8 cellular contexts compared by ENCODE assay signal in the genomic region with DNA sequence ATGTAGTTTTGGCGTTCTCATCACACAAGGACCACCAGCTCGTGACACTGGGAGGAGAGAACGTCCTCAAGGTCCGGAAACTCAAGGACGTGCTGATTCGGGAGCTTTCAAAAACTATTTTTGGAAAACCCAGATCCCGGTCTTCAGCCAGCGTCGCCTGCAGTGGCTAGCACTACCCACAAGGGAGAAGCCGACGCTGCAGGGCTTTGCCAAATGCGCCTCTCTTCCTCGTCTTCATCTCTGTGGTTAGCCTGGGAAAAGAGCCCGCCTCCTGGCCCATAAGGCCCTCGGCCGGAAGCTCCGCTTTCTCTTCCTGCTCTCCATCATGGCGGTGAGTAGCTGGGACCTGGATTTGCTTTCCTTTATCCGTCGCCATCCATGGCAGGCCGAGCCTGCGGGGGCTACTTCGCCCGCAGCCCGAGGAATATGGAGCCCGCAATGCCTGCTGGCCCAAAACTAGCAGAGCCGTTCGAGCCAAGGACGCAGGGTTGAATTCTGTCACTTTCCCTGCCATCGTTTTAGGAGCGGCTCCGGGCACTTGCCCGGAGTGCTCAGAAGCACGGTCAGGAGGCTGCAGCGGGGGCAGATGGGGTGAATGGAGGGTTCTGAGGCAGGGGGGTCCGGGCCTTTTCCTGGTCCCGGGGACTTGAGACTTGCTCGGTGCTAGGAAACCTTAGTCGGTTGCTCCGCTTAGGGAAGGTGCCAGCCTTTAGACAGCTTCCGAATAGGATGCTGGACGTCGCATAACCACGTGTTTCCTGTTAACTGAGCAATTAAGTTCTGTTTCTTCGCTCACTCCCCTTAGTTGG. TPM values are rescaled to one million over a fixed set of nuclear protein-coding genes. Genes with fewer than 3 reads are reported as not detected.
A peak's percentile ranks its signal among the peaks of the same experiment; 100 is the strongest.
DNase-seq lines count a peak whose midpoint lies in the region; ATAC-seq and TF ChIP-seq lines count a peak whose summit lies in the region.

A gene (plus strand): TSS at position 308 of the 809 bp plus-strand sequence. CDS start 18 bp downstream, at position 326.

- no peak for TF ChIP-seq POLR2A in testis (IDR thresholded peaks at IDR 0.05)

- peak; percentile 88 for DNase-seq in GM06990 (ENCODE audit: extremely low read depth, insufficient read length)
- peak; percentile 84 for DNase-seq in NCI-H1048 (lab: John Stamatoyannopoulos, UW)
- DNase-seq in SKM-1 (lab: John Stamatoyannopoulos, UW; ENCODE audit: unreplicated experiment), result peak; percentile 89
- peak; percentile 84 to 86 for DNase-seq in activated naive CD4-positive, alpha-beta T cell treated with anti-CD3 and anti-CD28 coated beads, Interleukin-2, amount 50 U/mL, for 72 hours (ENCODE audit: low spot score in 2 of 2)
- DNase-seq in glomerular endothelial cell (ENCODE audit: extremely low read depth, low read depth, low spot score), result peak; percentile 85
- peak; percentile 64 for DNase-seq in omental fat pad (ENCODE audit: low spot score)
- DNase-seq in testis, result peak; percentile 98

- intact Hi-C loops in testis (cut with DNase I; ENCODE audit: low total_unique reads), result no loop called here

- H3K36me3 ChIP-seq in GM06990 (ENCODE audit: control insufficient read depth, insufficient read depth, low read length) (peaks cover 21% of the 10 kb centered on the region), testis (ENCODE audit: low read depth, missing control alignments) (no peaks in the 10 kb centered on the region)

- TF ChIP-seq CTCF in GM06990 (IDR thresholded peaks at IDR 0.05; ENCODE audit: insufficient read depth, low read length, poor library complexity, severe bottlenecking) (peak; percentile 86), omental fat pad (IDR thresholded peaks at IDR 0.05) (peak in 1 of 3 donors; percentile 53), testis (IDR thresholded peaks at IDR 0.05) (peak; percentile 78 to 92 (median 84))

- peak within 1 kb of the TSS; percentile 96 to 97 for H3K27ac Mint-ChIP-seq in activated naive CD4-positive, alpha-beta T cell treated with anti-CD3 and anti-CD28 coated beads, Interleukin-2, amount 50 U/mL, for 72 hours

- H3K9me3 ChIP-seq in testis, result no peaks in the 10 kb centered on the region

- H3K4me3 ChIP-seq in GM06990 (replicated peaks; ENCODE audit: low read depth, low read length), result peak within 1 kb of the TSS; percentile 82
- H3K4me3 ChIP-seq in testis, result peak within 1 kb of the TSS; percentile 89 to 90

- ATAC-seq in HG02571 (IDR thresholded peaks at IDR 0.05; ENCODE audit: unreplicated experiment) (peak; percentile 83), omental fat pad (ENCODE audit: low FRiP score) (peak; percentile 100)
- peak; percentile 98 to 99 for ATAC-seq in activated naive CD4-positive, alpha-beta T cell treated with anti-CD3 and anti-CD28 coated beads, Interleukin-2, amount 50 U/mL, for 72 hours

- H3K9me3 Mint-ChIP-seq in activated naive CD4-positive, alpha-beta T cell treated with anti-CD3 and anti-CD28 coated beads, Interleukin-2, amount 50 U/mL, for 72 hours, result no peaks in the 10 kb centered on the region

- 0 to 1% methylated on average over 31 to 42 of the region's 45 CpGs for WGBS in testis, 2 donors

- H3K4me1 ChIP-seq in testis, result peaks cover 17% of the 10 kb centered on the region

- peaks cover 50 to 51% of the 10 kb centered on the region in 2 donors for H3K36me3 Mint-ChIP-seq in activated naive CD4-positive, alpha-beta T cell treated with anti-CD3 and anti-CD28 coated beads, Interleukin-2, amount 50 U/mL, for 72 hours

- peak within 1 kb of the TSS; percentile 74 to 87 for H3K27ac ChIP-seq in testis

- H3K27me3 ChIP-seq in GM06990 (replicated peaks; ENCODE audit: control insufficient read depth, insufficient read depth, low read length) (no peaks in the 10 kb centered on the region), testis (no peaks in the 10 kb centered on the region)

RNA-seq across cellular contexts. Expression of the gene that starts here (rescaled TPM):
- 1,000 to 10,000 TPM; 1,409 to 1,417 TPM for total RNA-seq in activated naive CD4-positive, alpha-beta T cell treated with anti-CD3 and anti-CD28 coated beads, Interleukin-2, amount 50 U/mL, for 72 hours
- total RNA-seq in glomerular endothelial cell (834 and 1,078 TPM in 2 replicates), omental fat pad (1,000 to 10,000 TPM in 2 of 4 donors, 100 to 1,000 TPM in 2; 867 to 1,131 (median 994) TPM), testis (100 to 1,000 TPM; 308 to 532 TPM)
- 1,029 TPM for polyA plus RNA-seq in testis (ENCODE audit: insufficient read depth, low read depth, low replicate concordance)

Comparison
In these comparisons a context has a peak if more than half of its experiments do, and no peak if none do; other contexts are left out.
1. Peak in every context shown above with its lines: DNase-seq, ATAC-seq, H3K4me3 ChIP-seq and H3K27ac ChIP-seq.